ENCODE assay signal across 8 cellular contexts in genomic region chr14:68359862-68360552, GRCh38.
DNase-seq lines count a peak whose midpoint lies in the region; ATAC-seq and TF ChIP-seq lines count a peak whose summit lies in the region.

No MANE protein-coding gene starts in this region.

- H3K9me3 Mint-ChIP-seq in GM23338 = peaks cover 7% of the 10 kb centered on the region; the same call in 1 of the 3 replicates
- H3K9me3 Mint-ChIP-seq in immature natural killer cell = no peaks in the 10 kb centered on the region

- WGBS in smooth muscle cell (ENCODE audit: low lambda C conversion rate) = 77% methylated on average over 7 of the region's 7 CpGs

- H3K9ac ChIP-seq in adipocyte (ENCODE audit: low read length) (peak overlapping the region; percentile 34), smooth muscle cell (ENCODE audit: low read depth) (no peak overlapping the region)

- H3K27ac ChIP-seq in GM23338 (ENCODE audit: low read depth) (no peak overlapping the region), smooth muscle cell (ENCODE audit: low read depth) (no peak overlapping the region)

- no peaks in the 10 kb centered on the region for H3K36me3 ChIP-seq in GM23338 (ENCODE audit: insufficient read depth)
- no peaks in the 10 kb centered on the region for H3K36me3 ChIP-seq in adipocyte (ENCODE audit: control insufficient read depth, insufficient read depth, low read length, severe bottlenecking)
- no peaks in the 10 kb centered on the region for H3K36me3 ChIP-seq in smooth muscle cell (ENCODE audit: low read depth)

- DNase-seq in GM23338 (ENCODE audit: low spot score) (no peak), adipocyte (ENCODE audit: low read depth) (peak; percentile 44), immature natural killer cell (no peak), smooth muscle cell (lab: John Stamatoyannopoulos, UW; ENCODE audit: unreplicated experiment) (no peak), NCI-H2196 (lab: John Stamatoyannopoulos, UW; ENCODE audit: unreplicated experiment) (no peak), NK-92 (lab: John Stamatoyannopoulos, UW; ENCODE audit: unreplicated experiment) (no peak)

- no peaks in the 10 kb centered on the region for H4K20me1 ChIP-seq in GM23338 (replicated peaks; ENCODE audit: insufficient read depth)
- no peaks in the 10 kb centered on the region for H4K20me1 ChIP-seq in smooth muscle cell (ENCODE audit: low read depth)

- H3F3A ChIP-seq in GM23338 (replicated peaks; ENCODE audit: low read depth) (0 out of 2 replicates have a peak, but pooled peaks cover 7% of the 10 kb centered on the region), smooth muscle cell (ENCODE audit: low read depth) (peaks cover 13% of the 10 kb centered on the region)

- H3K79me2 ChIP-seq in GM23338 (replicated peaks; ENCODE audit: insufficient read depth) = no peaks in the 10 kb centered on the region
- no peaks in the 10 kb centered on the region for H3K79me2 ChIP-seq in smooth muscle cell (ENCODE audit: low read depth)

- H3K27ac Mint-ChIP-seq in GM23338 = no peak overlapping the region
- peak overlapping the region in 5 of 6 donors; percentile 9 to 53 (median 20) for H3K27ac Mint-ChIP-seq in immature natural killer cell

- TF ChIP-seq CTCF in GM23338 (conservative IDR thresholded peaks at IDR 0.05; ENCODE audit: low read depth in 2 of 2) (no peak), smooth muscle cell (IDR thresholded peaks at IDR 0.05; ENCODE audit: borderline replicate concordance, insufficient read depth, poor library complexity, severe bottlenecking) (no peak)

- H3K27me3 ChIP-seq in GM23338 (ENCODE audit: insufficient read depth) (no peaks in the 10 kb centered on the region), adipocyte (replicated peaks; ENCODE audit: control insufficient read depth, insufficient read depth, low read length) (no peaks in the 10 kb centered on the region), smooth muscle cell (ENCODE audit: low read depth) (no peaks in the 10 kb centered on the region)

- peaks cover 28% of the 10 kb centered on the region for H3K4me1 ChIP-seq in GM23338 (ENCODE audit: insufficient read depth)
- H3K4me1 ChIP-seq in adipocyte (ENCODE audit: control insufficient read depth, insufficient read depth, low read length) = peaks cover 8% of the 10 kb centered on the region
- H3K4me1 ChIP-seq in smooth muscle cell (ENCODE audit: low read depth) = peaks cover 34% of the 10 kb centered on the region

- no peak overlapping the region for H3K4me2 ChIP-seq in GM23338
- H3K4me2 ChIP-seq in smooth muscle cell = no peak overlapping the region

- H3K9me3 ChIP-seq in adipocyte (ENCODE audit: control insufficient read depth, low read length) (no peaks in the 10 kb centered on the region), smooth muscle cell (replicated peaks; ENCODE audit: low read depth) (no peaks in the 10 kb centered on the region)

- H3K27me3 Mint-ChIP-seq in GM23338 (ENCODE audit: insufficient read depth, low read depth, poor library complexity) = peaks cover 2% of the 10 kb centered on the region
- H3K27me3 Mint-ChIP-seq in immature natural killer cell (ENCODE audit: low read depth in 3 of 3) = peaks cover 0 to 2% (median 0%) of the 10 kb centered on the region in 3 donors

- ATAC-seq in GM23338 (no peak), GM21447 (IDR thresholded peaks at IDR 0.05; ENCODE audit: unreplicated experiment) (no peak), HG02588 (IDR thresholded peaks at IDR 0.05; ENCODE audit: unreplicated experiment) (no peak)

- H2AFZ ChIP-seq in GM23338 (peak overlapping the region; percentile 57; the same call in 1 of the 2 replicates), smooth muscle cell (ENCODE audit: low read depth) (peak overlapping the region; percentile 46)

- H3K36me3 Mint-ChIP-seq in GM23338 (ENCODE audit: low read depth) = peaks cover 4% of the 10 kb centered on the region; the same call in 2 of the 3 replicates
- peaks cover 0 to 5% (median 0%) of the 10 kb centered on the region in 3 donors for H3K36me3 Mint-ChIP-seq in immature natural killer cell

- H3K9me2 ChIP-seq in GM23338 (ENCODE audit: insufficient read depth) = 0 out of 2 replicates have a peak, but pooled peaks cover 4% of the 10 kb centered on the region

- H3K4me3 ChIP-seq in GM23338 (no peak overlapping the region), adipocyte (ENCODE audit: low read length) (no peak overlapping the region), smooth muscle cell (no peak overlapping the region)

- H3K4me3 Mint-ChIP-seq in GM23338 (no peak overlapping the region), immature natural killer cell (no peak overlapping the region)

- H3K4me1 Mint-ChIP-seq in GM23338 (peaks cover 30% of the 10 kb centered on the region), immature natural killer cell (peaks cover 4 to 31% of the 10 kb centered on the region in 2 donors)

TF ChIP-seq in GM23338, 12 proteins besides CTCF, POLR2A, EP300 and RAD21:
- TF ChIP-seq STAT1 (IDR thresholded peaks at IDR 0.05; ENCODE audit: unreplicated experiment) (no peak), EZH2phosphoT487 (IDR thresholded peaks at IDR 0.05; ENCODE audit: unreplicated experiment) (no peak), JUNB (IDR thresholded peaks at IDR 0.05; ENCODE audit: unreplicated experiment) (no peak), EZH2 (IDR thresholded peaks at IDR 0.05; ENCODE audit: low read depth, unreplicated experiment) (no peak), CREB1 (CRISPR knock-in tag; IDR thresholded peaks at IDR 0.05; ENCODE audit: low read depth) (no peak), ZNF114 (CRISPR knock-in tag; IDR thresholded peaks at IDR 0.05) (no peak)
- TF ChIP-seq, protein P1, sequence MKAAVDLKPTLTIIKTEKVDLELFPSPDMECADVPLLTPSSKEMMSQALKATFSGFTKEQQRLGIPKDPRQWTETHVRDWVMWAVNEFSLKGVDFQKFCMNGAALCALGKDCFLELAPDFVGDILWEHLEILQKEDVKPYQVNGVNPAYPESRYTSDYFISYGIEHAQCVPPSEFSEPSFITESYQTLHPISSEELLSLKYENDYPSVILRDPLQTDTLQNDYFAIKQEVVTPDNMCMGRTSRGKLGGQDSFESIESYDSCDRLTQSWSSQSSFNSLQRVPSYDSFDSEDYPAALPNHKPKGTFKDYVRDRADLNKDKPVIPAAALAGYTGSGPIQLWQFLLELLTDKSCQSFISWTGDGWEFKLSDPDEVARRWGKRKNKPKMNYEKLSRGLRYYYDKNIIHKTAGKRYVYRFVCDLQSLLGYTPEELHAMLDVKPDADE (IDR thresholded peaks at IDR 0.05) = no peak
